In genomic region chr3:190456779-190457178, GRCh38 we compare ENCODE assay signal across 1 cellular context.
TF ChIP-seq lines count a peak whose summit lies in the region.

No MANE protein-coding gene starts in this region.

TF ChIP-seq in HepG2, 621 proteins besides CTCF, POLR2A, EP300 and RAD21:
- TF ChIP-seq TEAD3 (CRISPR knock-in tag; optimal IDR thresholded peaks at IDR 0.05; ENCODE audit: borderline replicate concordance) (no peak), RAD51 (IDR thresholded peaks at IDR 0.05; ENCODE audit: borderline replicate concordance) (no peak), ZNF800 (CRISPR knock-in tag; IDR thresholded peaks at IDR 0.05) (no peak), ZFP36 (IDR thresholded peaks at IDR 0.05; ENCODE audit: borderline replicate concordance, low read depth, low read length, partially characterized antibody) (no peak), NFKBIZ (CRISPR knock-in tag; IDR thresholded peaks at IDR 0.05) (no peak)
